ENCODE assay signal across 13 cellular contexts in genomic region chr18:3269241-3269640, GRCh38. TPM values are rescaled to one million over a fixed set of nuclear protein-coding genes. Genes with fewer than 3 reads are reported as not detected.
DNase-seq lines count a peak whose midpoint lies in the region; ATAC-seq, FAIRE-seq and TF ChIP-seq lines count a peak whose summit lies in the region.
"Had no signal": no experiment of that assay in that cellular context is flagged by ENCODE, and none has a peak within 500 bp of the region (broad histone marks: within the 10 kb centered on the region; RNA-seq: fewer than 3 reads in every experiment).

No MANE protein-coding gene starts in this region.

- H3K4me2 ChIP-seq in A549: peak overlapping the region; percentile 46

- TF ChIP-seq RAD21 in A549 (conservative IDR thresholded peaks at IDR 0.05 in 1 of 2, IDR thresholded peaks at IDR 0.05 in 1 of 2): no peak

- H3K4me3 Mint-ChIP-seq in Caco-2 (ENCODE audit: unreplicated experiment) (no peak overlapping the region), T-helper 17 cell (peak overlapping the region; percentile 19)

- H3K27ac ChIP-seq in A549 (peak overlapping the region in 1 of 2 experiments; percentile 15; a peak in 1 of 6 replicates), testis (no peak overlapping the region)
- H3K27ac ChIP-seq: skin epidermis had no signal

- TF ChIP-seq CTCF in A549 (IDR thresholded peaks at IDR 0.05): no peak
- TF ChIP-seq CTCF in Caco-2 (IDR thresholded peaks at IDR 0.05; ENCODE audit: insufficient read depth in 1 of 2, low read depth in 1 of 2, low read length in 1 of 2, severe bottlenecking in 1 of 2, unreplicated experiment in 1 of 2): no peak
- no peak for TF ChIP-seq CTCF in testis (IDR thresholded peaks at IDR 0.05)

- H3K27ac Mint-ChIP-seq in Caco-2 (ENCODE audit: unreplicated experiment): peak overlapping the region; percentile 36
- peak overlapping the region; percentile 66 for H3K27ac Mint-ChIP-seq in T-helper 17 cell

- FAIRE-seq in A549 (lab: Jason Lieb, UNC): no peak

- H3K4me3 ChIP-seq in A549 (no peak overlapping the region), Caco-2 (ENCODE audit: low read depth, low read length) (no peak overlapping the region), testis (no peak overlapping the region)
- H3K4me3 ChIP-seq: heart right ventricle, skin epidermis had no signal

- H3K9me3 Mint-ChIP-seq in Caco-2 (ENCODE audit: unreplicated experiment): no peaks in the 10 kb centered on the region

- 85% methylated on average over 1 of the region's 1 CpG for WGBS in A549 (ENCODE audit: missing lambda C conversion rate)
- 74 to 84% methylated on average over 1 of the region's 1 CpG for WGBS in testis, 2 donors

- peaks cover 58% of the 10 kb centered on the region for H3K4me1 ChIP-seq in A549
- peaks cover 47% of the 10 kb centered on the region for H3K4me1 ChIP-seq in Caco-2
- H3K4me1 ChIP-seq in testis: peaks cover 27% of the 10 kb centered on the region

- ATAC-seq in A549 (peak in 1 of 2 experiments; percentile 46; a peak in 2 of 6 replicates), T-helper 17 cell (no peak), left lobe of liver (no peak), HG02588 (IDR thresholded peaks at IDR 0.05; ENCODE audit: unreplicated experiment) (no peak)

- intact Hi-C loops in Caco-2 (cut with micrococcal nuclease; ENCODE audit: unreplicated experiment) (no loop called here), testis (cut with DNase I; ENCODE audit: low total_unique reads) (no loop called here)

- TF ChIP-seq POLR2A in A549 (IDR thresholded peaks at IDR 0.05; ENCODE audit: low read length) (no peak), testis (IDR thresholded peaks at IDR 0.05) (no peak)

- H3K27me3 Mint-ChIP-seq in Caco-2 (ENCODE audit: insufficient read depth, unreplicated experiment): no peaks in the 10 kb centered on the region
- H3K27me3 Mint-ChIP-seq in T-helper 17 cell: no peaks in the 10 kb centered on the region

- BruUV-seq in Caco-2 (replicated peaks; lab: Mats Ljungman, UMichigan): no TSS peak

- CTCF ChIA-PET in A549 (lab: Yijun Ruan, JAX): no interaction called here
- CTCF ChIA-PET in Caco-2 (lab: Charles Lee): no interaction called here

- DNase-seq in A549 (ENCODE audit: low read depth in 1 of 2, low spot score in 1 of 2) (no peak), Caco-2 (no peak), T-helper 17 cell (no peak), kidney glomerular epithelial cell (lab: John Stamatoyannopoulos, UW) (peak; percentile 32), testis (no peak), left lobe of liver (ENCODE audit: low spot score) (no peak), occipital lobe (lab: John Stamatoyannopoulos, UW) (no peak)
- DNase-seq: activated effector memory CD4-positive, alpha-beta T cell treated with Interleukin-2 at 50 U/mL for 16 hours; heart right ventricle; NCI-H1694; stimulated activated CD8-positive, alpha-beta memory T cell treated with anti-CD3 and anti-CD28 coated beads, Interleukin-4, amount 100 ng/mL, for 48 hours had no signal

- H3K36me3 ChIP-seq in Caco-2 (ENCODE audit: control insufficient read depth, insufficient read depth, low read length) (0 out of 2 replicates have a peak, but pooled peaks cover 2% of the 10 kb centered on the region), testis (ENCODE audit: low read depth, missing control alignments) (no peaks in the 10 kb centered on the region)

- H3K36me3 Mint-ChIP-seq in Caco-2 (ENCODE audit: insufficient read depth, unreplicated experiment): peaks cover 59% of the 10 kb centered on the region
- peaks cover under 1% of the 10 kb centered on the region for H3K36me3 Mint-ChIP-seq in T-helper 17 cell (ENCODE audit: low read depth)

- POLR2A ChIA-PET in A549 (lab: Yijun Ruan, JAX) (no interaction called here), Caco-2 (lab: Charles Lee) (no interaction called here)

- peaks cover 42% of the 10 kb centered on the region for H3K4me1 Mint-ChIP-seq in Caco-2 (ENCODE audit: low read depth, unreplicated experiment)
- H3K4me1 Mint-ChIP-seq in T-helper 17 cell: peaks cover 73% of the 10 kb centered on the region

- no peak for TF ChIP-seq EP300 in A549 (IDR thresholded peaks at IDR 0.05)

- no peaks in the 10 kb centered on the region for H3K9me3 ChIP-seq in A549
- no peaks in the 10 kb centered on the region for H3K9me3 ChIP-seq in Caco-2
- no peaks in the 10 kb centered on the region for H3K9me3 ChIP-seq in T-helper 17 cell (ENCODE audit: control insufficient read depth, low read length, poor library complexity, severe bottlenecking)
- no peaks in the 10 kb centered on the region for H3K9me3 ChIP-seq in testis
- H3K9me3 ChIP-seq: heart right ventricle had no signal

- H3K27me3 ChIP-seq in Caco-2 (replicated peaks; ENCODE audit: control insufficient read depth, insufficient read depth, low read length) (no peaks in the 10 kb centered on the region), testis (no peaks in the 10 kb centered on the region)
- H3K27me3 ChIP-seq: heart right ventricle had no signal

TF ChIP-seq in A549, 52 proteins besides CTCF, POLR2A, EP300 and RAD21:
- TF ChIP-seq HOXA7 (CRISPR knock-in tag; IDR thresholded peaks at IDR 0.05): no peak
- no peak for TF ChIP-seq POLR2AphosphoS2 (conservative IDR thresholded peaks at IDR 0.05; ENCODE audit: low read length)
- TF ChIP-seq BHLHE40 (IDR thresholded peaks at IDR 0.05; ENCODE audit: low read depth, low read length): no peak

RNA-seq across cellular contexts. Expression of gene MYL12B, which starts 7.3 kb away (rescaled TPM):
- polyA plus RNA-seq in A549 (2011; rRNA removed) (484 and 498 TPM in 2 replicates), A549 (2017; fragmentation: RNase III; extraction: RNeasy Plus Mini Kit Qiagen cat#74134 plus additional on column Dnase treatment) (419 to 437 TPM (median 426 TPM) in 3 replicates), testis (ENCODE audit: insufficient read depth, low read depth, low replicate concordance) (372 TPM)
- polyA plus RNA-seq in A549 (2012; cell fraction: cytosol; rRNA removed): 333 and 358 TPM in 2 replicates
- 118 and 127 TPM in 2 replicates for polyA plus RNA-seq in A549 (2012; cell fraction: nucleus; rRNA removed)
- 129 and 132 TPM in 2 replicates for polyA minus RNA-seq in A549 (2011; rRNA and poly(A)+ RNA removed)
- total RNA-seq in Caco-2 (2022) (457 and 467 TPM in 2 replicates), T-helper 17 cell (100 to 1,000 TPM; 172 to 178 TPM), testis (100 to 1,000 TPM; 215 to 255 TPM), left lobe of liver (90.4 TPM), occipital lobe (156 TPM)

RNA-seq across cellular contexts. Expression of gene MYL12A, which starts 21.6 kb away (rescaled TPM):
- polyA plus RNA-seq in A549 (2011; rRNA removed): 446 and 510 TPM in 2 replicates
- polyA plus RNA-seq in A549 (2012; cell fraction: cytosol; rRNA removed): 183 and 195 TPM in 2 replicates
- polyA plus RNA-seq in A549 (2012; cell fraction: nucleus; rRNA removed): 75.7 and 105 TPM in 2 replicates
- polyA plus RNA-seq in A549 (2017; fragmentation: RNase III; extraction: RNeasy Plus Mini Kit Qiagen cat#74134 plus additional on column Dnase treatment): 514 to 544 TPM (median 539 TPM) in 3 replicates
- polyA minus RNA-seq in A549 (2011; rRNA and poly(A)+ RNA removed): 165 and 202 TPM in 2 replicates
- 272 and 276 TPM in 2 replicates for total RNA-seq in Caco-2 (2022)
- total RNA-seq in T-helper 17 cell: 100 to 1,000 TPM; 480 to 500 TPM
- total RNA-seq in testis: 100 to 1,000 TPM; 148 to 177 TPM
- 219 TPM for polyA plus RNA-seq in testis (ENCODE audit: insufficient read depth, low read depth, low replicate concordance)
- total RNA-seq in left lobe of liver: 85.5 TPM
- 49.9 TPM for total RNA-seq in occipital lobe

RNA-seq across cellular contexts. Expression of gene MYOM1, which starts 49.5 kb away (rescaled TPM):
- polyA plus RNA-seq in A549 (2011; rRNA removed) (0.30 and 0.36 TPM in 2 replicates), A549 (2017; fragmentation: RNase III; extraction: RNeasy Plus Mini Kit Qiagen cat#74134 plus additional on column Dnase treatment) (0.18 to 0.34 TPM (median 0.33 TPM) in 3 replicates), testis (ENCODE audit: insufficient read depth, low read depth, low replicate concordance) (16.9 TPM)
- 0.08 and 0.16 TPM in 2 replicates for polyA plus RNA-seq in A549 (2012; cell fraction: cytosol; rRNA removed)
- 0.10 and 0.53 TPM in 2 replicates for polyA plus RNA-seq in A549 (2012; cell fraction: nucleus; rRNA removed)
- 0.25 and 0.29 TPM in 2 replicates for polyA minus RNA-seq in A549 (2011; rRNA and poly(A)+ RNA removed)
- total RNA-seq in Caco-2 (2022) (0.41 and 0.49 TPM in 2 replicates), T-helper 17 cell (1 to 10 TPM in 1 of 2 donors, under 1 TPM in 1; 0.92 to 3.2 TPM), testis (10 to 100 TPM in 1 of 2 donors, 1 to 10 TPM in 1; 9.1 to 19.9 TPM), left lobe of liver (4.9 TPM), occipital lobe (2.3 TPM)
